ENCODE assay signal across 17 cellular contexts in genomic region chr7:48049850-48050249, GRCh38. TPM values are rescaled to one million over a fixed set of nuclear protein-coding genes. Genes with fewer than 3 reads are reported as not detected.
"Had no signal": no experiment of that assay in that cellular context is flagged by ENCODE, and none has a peak within 500 bp of the region (broad histone marks: within the 10 kb centered on the region; RNA-seq: fewer than 3 reads in every experiment).

No MANE protein-coding gene starts in this region.

- H3K4me1 ChIP-seq: left lung, right atrium auricular region, suprapubic skin had no signal

- H3K4me3 Mint-ChIP-seq: activated CD4-positive, alpha-beta memory T cell treated with anti-CD3 and anti-CD28 coated beads, Interleukin-2, amount 10 ng/mL, durations not matched to agents 7 days and 5 days; activated CD4-positive, alpha-beta T cell treated with anti-CD3 and anti-CD28 coated beads for 36 hours; stimulated activated naive B cell treated with anti-CD40 and anti-IgM and Interleukin-4, amounts not matched to agents 10 μg/mL and 1 μg/mL and 100 μg/mL, for 72 hours had no signal

- H3K36me3 ChIP-seq: heart right ventricle, left lung, right atrium auricular region, suprapubic skin, WERI-Rb-1 had no signal

- ATAC-seq: activated CD4-positive, alpha-beta T cell treated with anti-CD3 and anti-CD28 coated beads for 36 hours; left lung; stimulated activated naive B cell treated with anti-CD40 and anti-IgM and Interleukin-4, amounts not matched to agents 10 μg/mL and 1 μg/mL and 100 μg/mL, for 72 hours had no signal

- H3K27me3 ChIP-seq: left lung, right atrium auricular region, suprapubic skin had no signal

- H3K4me3 ChIP-seq: heart right ventricle, left lung, right atrium auricular region, suprapubic skin had no signal

- H3K27ac ChIP-seq: heart right ventricle, left lung, right atrium auricular region, suprapubic skin, WERI-Rb-1 had no signal

- H3K9me3 Mint-ChIP-seq: activated CD4-positive, alpha-beta memory T cell treated with anti-CD3 and anti-CD28 coated beads, Interleukin-2, amount 10 ng/mL, durations not matched to agents 7 days and 5 days; stimulated activated naive B cell treated with anti-CD40 and anti-IgM and Interleukin-4, amounts not matched to agents 10 μg/mL and 1 μg/mL and 100 μg/mL, for 72 hours had no signal

- H3K27ac Mint-ChIP-seq: activated CD4-positive, alpha-beta memory T cell treated with anti-CD3 and anti-CD28 coated beads, Interleukin-2, amount 10 ng/mL, durations not matched to agents 7 days and 5 days; activated CD4-positive, alpha-beta T cell treated with anti-CD3 and anti-CD28 coated beads for 36 hours; stimulated activated naive B cell treated with anti-CD40 and anti-IgM and Interleukin-4, amounts not matched to agents 10 μg/mL and 1 μg/mL and 100 μg/mL, for 72 hours had no signal

- H3K36me3 Mint-ChIP-seq: stimulated activated naive B cell treated with anti-CD40 and anti-IgM and Interleukin-4, amounts not matched to agents 10 μg/mL and 1 μg/mL and 100 μg/mL, for 72 hours had no signal

- H3K9me3 ChIP-seq: heart right ventricle, left lung, right atrium auricular region, suprapubic skin had no signal

- H3K27me3 Mint-ChIP-seq: activated CD4-positive, alpha-beta memory T cell treated with anti-CD3 and anti-CD28 coated beads, Interleukin-2, amount 10 ng/mL, durations not matched to agents 7 days and 5 days; activated CD4-positive, alpha-beta T cell treated with anti-CD3 and anti-CD28 coated beads for 36 hours had no signal

- DNase-seq: activated CD4-positive, alpha-beta memory T cell treated with anti-CD3 and anti-CD28 coated beads, Interleukin-2, amount 10 ng/mL, durations not matched to agents 7 days and 5 days; activated CD4-positive, alpha-beta T cell treated with anti-CD3 and anti-CD28 coated beads for 36 hours; activated naive CD4-positive, alpha-beta T cell; activated T-cell treated with anti-CD3 and anti-CD28 coated beads, Interleukin-2, amount 50 U/mL, for 48 hours; aorta; heart right ventricle; islet precursor cell; left lung; posterior cingulate gyrus; stimulated activated CD4-positive, alpha-beta T cell treated with anti-CD3 and anti-CD28 coated beads, Interleukin-1b, Interleukin-23, amount 100 ng/mL, for 48 hours; stimulated activated naive B cell treated with anti-CD40 and anti-IgM and Interleukin-4, amounts not matched to agents 10 μg/mL and 1 μg/mL and 100 μg/mL, for 72 hours; T-helper 9 cell; WERI-Rb-1 had no signal

RNA-seq across cellular contexts. Expression of gene C7orf57, which starts 14.5 kb away (rescaled TPM):
- total RNA-seq: aorta, right atrium auricular region, suprapubic skin had no signal

RNA-seq across cellular contexts. Expression of gene SUN3, which starts 20.9 kb away (rescaled TPM):
- total RNA-seq: activated CD4-positive, alpha-beta memory T cell treated with anti-CD3 and anti-CD28 coated beads, Interleukin-2, amount 10 ng/mL, durations not matched to agents 7 days and 5 days; activated CD4-positive, alpha-beta T cell treated with anti-CD3 and anti-CD28 coated beads for 36 hours; aorta; frontal cortex; heart right ventricle; left lung; right atrium auricular region; suprapubic skin; ureter had no signal
